Comparison of ENCODE assay signal across 1 cellular context in the genomic region with DNA sequence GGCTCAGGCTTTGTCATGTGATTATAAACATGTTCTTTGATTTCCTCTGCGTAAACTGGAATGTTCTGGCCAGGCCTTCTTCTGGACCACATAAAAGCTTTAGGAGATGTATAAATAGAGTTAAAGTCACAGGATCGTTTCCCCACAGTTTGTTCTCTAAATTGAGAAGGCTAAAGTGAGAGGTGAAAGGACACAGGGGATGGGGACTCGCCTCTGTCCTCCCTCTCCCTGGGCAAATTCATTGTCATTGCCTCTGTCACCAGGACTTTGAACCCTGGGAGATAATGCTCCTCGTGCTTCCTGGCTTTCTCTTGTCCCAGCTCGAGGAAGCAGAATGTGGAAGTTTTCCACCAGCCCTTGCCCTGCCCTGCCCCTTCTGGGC.
TF ChIP-seq lines count a peak whose summit lies in the region.

No MANE protein-coding gene starts in this region.

TF ChIP-seq in HepG2, 621 proteins besides CTCF, POLR2A, EP300 and RAD21 (continued from another document and continues in another):
- peak; percentile 67; the same call in 1 of the 2 replicates for TF ChIP-seq ARID4A (CRISPR knock-in tag; IDR thresholded peaks at IDR 0.05; ENCODE audit: borderline replicate concordance)
- TF ChIP-seq ZHX1 (CRISPR knock-in tag; IDR thresholded peaks at IDR 0.05; ENCODE audit: low read depth) = 0 out of 2 replicates have a peak, but pooled peaks have one; percentile 49
- TF ChIP-seq TBX3 (IDR thresholded peaks at IDR 0.05; ENCODE audit: borderline replicate concordance) = no peak
- no peak for TF ChIP-seq ZNF678 (CRISPR knock-in tag; IDR thresholded peaks at IDR 0.05)
- 0 out of 2 replicates have a peak, but pooled peaks have one; percentile 43 for TF ChIP-seq CC2D1A (CRISPR knock-in tag; IDR thresholded peaks at IDR 0.05)
- peak; percentile 51 for TF ChIP-seq CBX1 (IDR thresholded peaks at IDR 0.05; ENCODE audit: low read depth)
- peak; percentile 79; the same call in 1 of the 2 replicates for TF ChIP-seq ZSCAN9 (CRISPR knock-in tag; IDR thresholded peaks at IDR 0.05; ENCODE audit: borderline replicate concordance)
- TF ChIP-seq ZFP90 (CRISPR knock-in tag; IDR thresholded peaks at IDR 0.05; ENCODE audit: borderline replicate concordance) = peak; percentile 69
- peak; percentile 51; the same call in 1 of the 2 replicates for TF ChIP-seq UBTF (CRISPR knock-in tag; IDR thresholded peaks at IDR 0.05)
- TF ChIP-seq ZNF563 (CRISPR knock-in tag; IDR thresholded peaks at IDR 0.05) = 0 out of 2 replicates have a peak, but pooled peaks have one; percentile 49
- TF ChIP-seq PATZ1 (CRISPR knock-in tag; IDR thresholded peaks at IDR 0.05) = peak; percentile 79
- TF ChIP-seq THRA (CRISPR knock-in tag; IDR thresholded peaks at IDR 0.05; ENCODE audit: borderline replicate concordance) = peak; percentile 94
- peak; percentile 92 for TF ChIP-seq ELF3 (CRISPR knock-in tag; IDR thresholded peaks at IDR 0.05)
- TF ChIP-seq ZSCAN5A (CRISPR knock-in tag; IDR thresholded peaks at IDR 0.05; ENCODE audit: borderline replicate concordance) = 0 out of 2 replicates have a peak, but pooled peaks have one; percentile 62
- peak; percentile 82; the same call in 1 of the 2 replicates for TF ChIP-seq RXRA (CRISPR knock-in tag; IDR thresholded peaks at IDR 0.05)
- TF ChIP-seq MED1 (CRISPR knock-in tag; IDR thresholded peaks at IDR 0.05) = peak; percentile 82
- no peak for TF ChIP-seq ZNF225 (CRISPR knock-in tag; IDR thresholded peaks at IDR 0.05)
- no peak for TF ChIP-seq RORA (CRISPR knock-in tag; IDR thresholded peaks at IDR 0.05)
- TF ChIP-seq CSRNP1 (CRISPR knock-in tag; IDR thresholded peaks at IDR 0.05) = peak; percentile 52; the same call in 1 of the 2 replicates
- no peak for TF ChIP-seq SCMH1 (CRISPR knock-in tag; IDR thresholded peaks at IDR 0.05; ENCODE audit: borderline replicate concordance)
- TF ChIP-seq CHD4 (IDR thresholded peaks at IDR 0.05; ENCODE audit: borderline replicate concordance, low read length) = peak; percentile 37; the same call in 1 of the 2 replicates
- TF ChIP-seq NRL (CRISPR knock-in tag; IDR thresholded peaks at IDR 0.05; ENCODE audit: borderline replicate concordance) = no peak
- 0 out of 2 replicates have a peak, but pooled peaks have one; percentile 5 for TF ChIP-seq SALL2 (CRISPR knock-in tag; IDR thresholded peaks at IDR 0.05)
- TF ChIP-seq SAP130 (CRISPR knock-in tag; IDR thresholded peaks at IDR 0.05; ENCODE audit: low read depth) = peak; percentile 87
- TF ChIP-seq MEIS1 (CRISPR knock-in tag; IDR thresholded peaks at IDR 0.05; ENCODE audit: borderline replicate concordance) = no peak; the same call in 1 of the 2 replicates
- no peak for TF ChIP-seq ZNF776 (CRISPR knock-in tag; IDR thresholded peaks at IDR 0.05)
- TF ChIP-seq PLSCR1 (CRISPR knock-in tag; IDR thresholded peaks at IDR 0.05; ENCODE audit: borderline replicate concordance) = no peak
- TF ChIP-seq, protein P1, sequence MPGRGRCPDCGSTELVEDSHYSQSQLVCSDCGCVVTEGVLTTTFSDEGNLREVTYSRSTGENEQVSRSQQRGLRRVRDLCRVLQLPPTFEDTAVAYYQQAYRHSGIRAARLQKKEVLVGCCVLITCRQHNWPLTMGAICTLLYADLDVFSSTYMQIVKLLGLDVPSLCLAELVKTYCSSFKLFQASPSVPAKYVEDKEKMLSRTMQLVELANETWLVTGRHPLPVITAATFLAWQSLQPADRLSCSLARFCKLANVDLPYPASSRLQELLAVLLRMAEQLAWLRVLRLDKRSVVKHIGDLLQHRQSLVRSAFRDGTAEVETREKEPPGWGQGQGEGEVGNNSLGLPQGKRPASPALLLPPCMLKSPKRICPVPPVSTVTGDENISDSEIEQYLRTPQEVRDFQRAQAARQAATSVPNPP (CRISPR knock-in tag; IDR thresholded peaks at IDR 0.05) = 0 out of 2 replicates have a peak, but pooled peaks have one; percentile 40
- TF ChIP-seq PHF5A (CRISPR knock-in tag; IDR thresholded peaks at IDR 0.05; ENCODE audit: low read depth, unreplicated experiment) = peak; percentile 58
- TF ChIP-seq ZNF468 (CRISPR knock-in tag; IDR thresholded peaks at IDR 0.05) = no peak
- no peak for TF ChIP-seq ZNF564 (CRISPR knock-in tag; IDR thresholded peaks at IDR 0.05)
- TF ChIP-seq POGZ (CRISPR knock-in tag; IDR thresholded peaks at IDR 0.05) = peak; percentile 66; the same call in 1 of the 2 replicates
- peak; percentile 48; the same call in 1 of the 2 replicates for TF ChIP-seq DPF2 (CRISPR knock-in tag; IDR thresholded peaks at IDR 0.05; ENCODE audit: borderline replicate concordance, low read depth)
- TF ChIP-seq ZNF546 (CRISPR knock-in tag; conservative IDR thresholded peaks at IDR 0.05) = peak; percentile 65; the same call in 1 of the 2 replicates
- TF ChIP-seq ZNF446 (CRISPR knock-in tag; IDR thresholded peaks at IDR 0.05) = no peak
